ENCODE assay signal across 2 cellular contexts in the genomic region with DNA sequence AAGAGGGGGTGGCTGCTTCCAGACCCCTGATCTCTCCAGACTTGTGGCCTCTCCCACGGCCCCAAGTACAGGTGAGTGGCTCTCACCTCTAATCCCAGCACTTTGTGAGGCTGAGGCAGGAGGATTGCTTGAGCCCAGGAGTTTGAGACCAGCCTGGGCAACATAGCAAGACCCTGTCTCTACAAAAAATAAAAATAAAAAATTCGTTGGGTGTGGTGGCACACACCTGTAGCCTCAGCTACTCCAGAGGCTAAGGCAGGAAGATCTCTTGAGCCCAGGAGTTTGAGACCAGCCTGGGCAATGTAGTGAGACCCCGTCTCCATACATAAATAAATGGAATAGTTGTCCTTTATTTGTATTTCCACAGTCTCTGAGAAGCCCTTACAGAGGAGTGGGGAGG.
TF ChIP-seq lines count a peak whose summit lies in the region.

No MANE protein-coding gene starts in this region.

TF ChIP-seq in WTC11, 78 proteins besides CTCF, POLR2A, EP300 and RAD21:
- peak; percentile 54; the same call in 1 of the 2 replicates for TF ChIP-seq ZNF121 (CRISPR knock-in tag; IDR thresholded peaks at IDR 0.05)

TF ChIP-seq in HepG2, 621 proteins besides CTCF, POLR2A, EP300 and RAD21:
- peak; percentile 85 for TF ChIP-seq ZNF121 (CRISPR knock-in tag; IDR thresholded peaks at IDR 0.05)
